1 cellular context compared by ENCODE assay signal in genomic region chr16:81905277-81905676, GRCh38.
TF ChIP-seq lines count a peak whose summit lies in the region.

No MANE protein-coding gene starts in this region.

TF ChIP-seq in GM23338, 12 proteins besides CTCF, POLR2A, EP300 and RAD21 (continued from another document):
- TF ChIP-seq REST (IDR thresholded peaks at IDR 0.05; ENCODE audit: unreplicated experiment) (no peak), NANOG (IDR thresholded peaks at IDR 0.05; ENCODE audit: borderline replicate concordance) (no peak)
